In the genomic region with DNA sequence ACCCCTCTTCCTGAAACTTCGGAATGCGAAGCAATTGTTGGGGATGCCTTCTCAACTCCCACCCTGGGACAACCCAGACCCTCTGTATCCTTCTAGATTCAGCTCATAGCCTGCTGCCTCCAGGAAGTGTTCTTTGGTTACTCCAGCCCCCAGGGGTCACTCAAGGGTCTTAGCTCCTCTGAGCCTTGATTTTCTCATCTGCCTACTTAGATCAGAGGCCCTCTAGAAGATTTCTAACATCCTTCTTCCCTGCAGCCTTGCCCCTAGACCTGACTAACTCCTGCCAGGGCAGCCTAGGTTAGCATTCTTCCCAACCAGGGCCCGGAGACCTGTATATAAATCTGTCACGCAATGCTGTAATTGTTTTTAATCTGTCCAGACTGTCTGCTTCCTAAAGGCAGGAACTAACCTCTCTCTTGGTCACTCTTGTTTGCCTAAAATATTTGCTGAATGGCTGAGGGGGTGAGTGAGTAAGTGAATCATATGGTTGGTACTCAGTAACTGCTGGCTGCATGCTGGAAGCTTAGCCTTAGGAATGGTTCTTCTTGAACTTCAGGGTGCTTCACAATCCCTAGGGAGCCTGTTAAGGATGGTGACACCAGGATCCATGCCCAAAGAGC, we compare ENCODE assay signal across 11 cellular contexts. TPM values are rescaled to one million over a fixed set of nuclear protein-coding genes. Genes with fewer than 3 reads are reported as not detected.
DNase-seq lines count a peak whose midpoint lies in the region; ATAC-seq and TF ChIP-seq lines count a peak whose summit lies in the region.
"Had no signal": no experiment of that assay in that cellular context is flagged by ENCODE, and none has a peak within 500 bp of the region (broad histone marks: within the 10 kb centered on the region; RNA-seq: fewer than 3 reads in every experiment).

No MANE protein-coding gene starts in this region.

- no peak for ATAC-seq in GM19397 (IDR thresholded peaks at IDR 0.05; ENCODE audit: unreplicated experiment)

- H3K27me3 ChIP-seq in endodermal cell (ENCODE audit: control insufficient read depth, insufficient read depth, low read length, poor library complexity, severe bottlenecking) (no peaks in the 10 kb centered on the region), skeletal muscle satellite cell (ENCODE audit: control insufficient read depth, insufficient read depth, low read length) (no peaks in the 10 kb centered on the region), WERI-Rb-1 (ENCODE audit: insufficient read depth, low read depth, severe bottlenecking) (no peaks in the 10 kb centered on the region)

- TF ChIP-seq CTCF in endodermal cell (conservative IDR thresholded peaks at IDR 0.05) (peak; percentile 57), WERI-Rb-1 (IDR thresholded peaks at IDR 0.05; ENCODE audit: low read depth, low read length) (no peak)

- peak overlapping the region; percentile 92 for H3K27ac Mint-ChIP-seq in activated CD4-positive, alpha-beta T cell treated with anti-CD3 and anti-CD28 coated beads, Interleukin-2, amount 10 ng/mL, durations not matched to agents 24 days and 14 days
- peak overlapping the region; percentile 22 for H3K27ac Mint-ChIP-seq in endodermal cell

- H3K4me2 ChIP-seq in skeletal muscle satellite cell (ENCODE audit: low read length) = peak overlapping the region; percentile 62

- no peak for DNase-seq in activated CD4-positive, alpha-beta T cell treated with anti-CD3 and anti-CD28 coated beads, Interleukin-2, amount 10 ng/mL, durations not matched to agents 24 days and 14 days
- DNase-seq in activated CD4-positive, alpha-beta T cell treated with anti-CD3 and anti-CD28 coated beads for 1 hour = no peak
- DNase-seq in RPMI7951 (ENCODE audit: low read depth) = peak; percentile 59
- peak; percentile 64 for DNase-seq in endodermal cell
- no peak for DNase-seq in stimulated activated CD4-positive, alpha-beta T cell treated with anti-CD3 and anti-CD28 coated beads, Interleukin-15, amount 100 ng/mL, for 24 hours
- no peak for DNase-seq in WERI-Rb-1
- DNase-seq: NCI-H446 treated with DMSO at 0.1 percent for 48 hours had no signal

- H3K9ac ChIP-seq in endodermal cell (ENCODE audit: extremely low read depth, low read length, poor library complexity, severe bottlenecking) = no peak overlapping the region
- H3K9ac ChIP-seq in skeletal muscle satellite cell (ENCODE audit: low read depth, low read length) = peak overlapping the region; percentile 39

- intact Hi-C loops in activated CD4-positive, alpha-beta T cell treated with anti-CD3 and anti-CD28 coated beads, Interleukin-2, amount 10 ng/mL, durations not matched to agents 24 days and 14 days (cut with micrococcal nuclease) = loop anchor here (1.0 to 10.0 kb wide), 8 partner anchors 8 to 656 kb away; a partner anchor contains a TSS

- H3K9me3 ChIP-seq in endodermal cell (ENCODE audit: control insufficient read depth, low read length) (no peaks in the 10 kb centered on the region), skeletal muscle satellite cell (replicated peaks; ENCODE audit: low read length) (no peaks in the 10 kb centered on the region), WERI-Rb-1 (ENCODE audit: severe bottlenecking) (no peaks in the 10 kb centered on the region)

- peaks cover 79% of the 10 kb centered on the region for H3K4me1 Mint-ChIP-seq in activated CD4-positive, alpha-beta T cell treated with anti-CD3 and anti-CD28 coated beads, Interleukin-2, amount 10 ng/mL, durations not matched to agents 24 days and 14 days
- H3K4me1 Mint-ChIP-seq in endodermal cell = peaks cover 61% of the 10 kb centered on the region

- peaks cover 45% of the 10 kb centered on the region for H3K4me1 ChIP-seq in endodermal cell (ENCODE audit: control insufficient read depth, insufficient read depth, low read length)
- peaks cover 44% of the 10 kb centered on the region for H3K4me1 ChIP-seq in skeletal muscle satellite cell (ENCODE audit: control insufficient read depth, insufficient read depth, low read length)

- H3K9me3 Mint-ChIP-seq in activated CD4-positive, alpha-beta T cell treated with anti-CD3 and anti-CD28 coated beads, Interleukin-2, amount 10 ng/mL, durations not matched to agents 24 days and 14 days = no peaks in the 10 kb centered on the region
- H3K9me3 Mint-ChIP-seq in endodermal cell = no peaks in the 10 kb centered on the region
- H3K9me3 Mint-ChIP-seq: CD14-positive monocyte, neural crest cell had no signal

- H3K27ac ChIP-seq in endodermal cell (ENCODE audit: low read depth, low read length) (no peak overlapping the region), WERI-Rb-1 (no peak overlapping the region)

- H3K27me3 Mint-ChIP-seq in activated CD4-positive, alpha-beta T cell treated with anti-CD3 and anti-CD28 coated beads, Interleukin-2, amount 10 ng/mL, durations not matched to agents 24 days and 14 days = no peaks in the 10 kb centered on the region
- H3K27me3 Mint-ChIP-seq in endodermal cell (ENCODE audit: insufficient read depth) = no peaks in the 10 kb centered on the region

- H3K4me3 ChIP-seq in endodermal cell (ENCODE audit: low read length) (peak overlapping the region; percentile 26), skeletal muscle satellite cell (ENCODE audit: low read length) (peak overlapping the region; percentile 45), WERI-Rb-1 (ENCODE audit: low read depth, low read length) (no peak overlapping the region)

- peaks cover 37% of the 10 kb centered on the region for H3K36me3 Mint-ChIP-seq in activated CD4-positive, alpha-beta T cell treated with anti-CD3 and anti-CD28 coated beads, Interleukin-2, amount 10 ng/mL, durations not matched to agents 24 days and 14 days (ENCODE audit: low read depth)
- peaks cover 7% of the 10 kb centered on the region for H3K36me3 Mint-ChIP-seq in endodermal cell (ENCODE audit: low read depth)

- WGBS in endodermal cell (ENCODE audit: insufficient coverage in 1 of 2, insufficient read length in 1 of 2), 2 experiments = 50 to 69% methylated on average over 2 to 4 of the region's 4 CpGs

- H3K4me3 Mint-ChIP-seq in activated CD4-positive, alpha-beta T cell treated with anti-CD3 and anti-CD28 coated beads, Interleukin-2, amount 10 ng/mL, durations not matched to agents 24 days and 14 days = peak overlapping the region; percentile 79
- H3K4me3 Mint-ChIP-seq in endodermal cell = no peak overlapping the region
- H3K4me3 Mint-ChIP-seq: CD14-positive monocyte, neural crest cell had no signal

- H3K36me3 ChIP-seq in endodermal cell (ENCODE audit: control insufficient read depth, insufficient read depth, low read length) (peaks cover 43% of the 10 kb centered on the region), skeletal muscle satellite cell (ENCODE audit: insufficient read depth, low read length) (peaks cover 26% of the 10 kb centered on the region), WERI-Rb-1 (no peaks in the 10 kb centered on the region)

RNA-seq across cellular contexts. Expression of a gene that starts 8.2 kb away (rescaled TPM):
- total RNA-seq in activated CD4-positive, alpha-beta T cell treated with anti-CD3 and anti-CD28 coated beads, Interleukin-2, amount 10 ng/mL, durations not matched to agents 24 days and 14 days = 42.7 and 50.7 TPM in 2 replicates
- 26.4 and 27.9 TPM in 2 replicates for total RNA-seq in RPMI7951 (2014; rRNA removed; shearing (Covaris generic))
- total RNA-seq in endodermal cell = 10 to 100 TPM; 30.2 to 43.4 TPM
- polyA plus RNA-seq in endodermal cell (2013, experiment 1 of 2) = 25.0 TPM
- polyA plus RNA-seq in endodermal cell (2013, experiment 2 of 2) = 25.7 TPM
- 15.5 and 17.5 TPM in 2 replicates for total RNA-seq in skeletal muscle satellite cell (2012; rRNA removed)

Comparison
In these comparisons a context has a peak if more than half of its experiments do, and no peak if none do; other contexts are left out.
1. DNase-seq: peak in RPMI7951 (single experiment) and endodermal cell (single experiment); none in activated CD4-positive, alpha-beta T cell treated with anti-CD3 and anti-CD28 coated beads, Interleukin-2, amount 10 ng/mL, durations not matched to agents 24 days and 14 days (single experiment), activated CD4-positive, alpha-beta T cell treated with anti-CD3 and anti-CD28 coated beads for 1 hour (single experiment), stimulated activated CD4-positive, alpha-beta T cell treated with anti-CD3 and anti-CD28 coated beads, Interleukin-15, amount 100 ng/mL, for 24 hours (single experiment) and WERI-Rb-1 (single experiment).